23 cellular contexts compared by ENCODE assay signal in genomic region chr6:138943089-138943625, GRCh38. TPM values are rescaled to one million over a fixed set of nuclear protein-coding genes. Genes with fewer than 3 reads are reported as not detected.
DNase-seq lines count a peak whose midpoint lies in the region; ATAC-seq, FAIRE-seq and TF ChIP-seq lines count a peak whose summit lies in the region.
"Had no signal": no experiment of that assay in that cellular context is flagged by ENCODE, and none has a peak within 500 bp of the region (broad histone marks: within the 10 kb centered on the region; RNA-seq: fewer than 3 reads in every experiment).

No MANE protein-coding gene starts in this region.

- no TSS peak for BruUV-seq in K562 (replicated peaks; lab: Mats Ljungman, UMichigan)

- TF ChIP-seq EP300 in K562 (IDR thresholded peaks at IDR 0.05; ENCODE audit: low read length) (no peak), neural cell (conservative IDR thresholded peaks at IDR 0.05; ENCODE audit: poor library complexity, severe bottlenecking) (no peak)

- H3K4me2 ChIP-seq in GM23338 (no peak overlapping the region), K562 (ENCODE audit: insufficient read depth, low read length) (no peak overlapping the region), neural cell (ENCODE audit: low read length) (no peak overlapping the region)
- H3K4me2 ChIP-seq: BLaER1 had no signal

- no peak for TF ChIP-seq CTCF in GM23338 (conservative IDR thresholded peaks at IDR 0.05; ENCODE audit: low read depth in 2 of 2)
- no peak for TF ChIP-seq CTCF in K562 (IDR thresholded peaks at IDR 0.05 in 2 of 3, conservative IDR thresholded peaks at IDR 0.05 in 1 of 3; ENCODE audit: insufficient read depth in 2 of 3, low read depth in 1 of 3, low read length in 3 of 3)
- no peak for TF ChIP-seq CTCF in neural cell (IDR thresholded peaks at IDR 0.05; ENCODE audit: poor library complexity, severe bottlenecking)

- no peak overlapping the region for H3K4me3 ChIP-seq in GM23338
- H3K4me3 ChIP-seq in K562: no peak overlapping the region
- H3K4me3 ChIP-seq in neural cell (ENCODE audit: low read length): no peak overlapping the region
- no peak overlapping the region for H3K4me3 ChIP-seq in HAP-1
- H3K4me3 ChIP-seq: BLaER1, MG63, SJCRH30 had no signal

- H3K36me3 ChIP-seq in GM23338 (ENCODE audit: insufficient read depth) (peaks cover 13% of the 10 kb centered on the region; the same call in 1 of the 2 replicates), K562 (ENCODE audit: control insufficient read depth, insufficient read depth, low read length) (peaks cover 29% of the 10 kb centered on the region), neural cell (ENCODE audit: insufficient read depth, low read length) (peaks cover 4% of the 10 kb centered on the region), HAP-1 (replicated peaks) (peaks cover 22% of the 10 kb centered on the region)

- no peaks in the 10 kb centered on the region for H3K9me3 Mint-ChIP-seq in activated CD8-positive, alpha-beta memory T cell treated with anti-CD3 and anti-CD28 coated beads, Interleukin-2, amount 10 ng/mL, durations not matched to agents 7 days and 5 days (ENCODE audit: low read depth)
- peaks cover 4% of the 10 kb centered on the region; the same call in 1 of the 3 replicates for H3K9me3 Mint-ChIP-seq in GM23338
- H3K9me3 Mint-ChIP-seq in T-helper 2 cell treated with Interferon-gamma antibody and Interleukin-4, amounts not matched to agents 5 μg/mL and 100 μg/mL, for 36 hours: no peaks in the 10 kb centered on the region
- H3K9me3 Mint-ChIP-seq: CD4-positive, CD25-positive, alpha-beta regulatory T cell had no signal

- H3K27ac ChIP-seq in GM23338 (ENCODE audit: low read depth): no peak overlapping the region
- no peak overlapping the region for H3K27ac ChIP-seq in K562 (ENCODE audit: extremely low read depth, low read depth, low read length)
- peak overlapping the region; percentile 12 for H3K27ac ChIP-seq in neural cell (ENCODE audit: low read length)
- H3K27ac ChIP-seq: BLaER1, SJCRH30 had no signal

- no peak for ATAC-seq in activated CD8-positive, alpha-beta memory T cell treated with anti-CD3 and anti-CD28 coated beads, Interleukin-2, amount 10 ng/mL, durations not matched to agents 7 days and 5 days
- ATAC-seq in GM23338: no peak
- no peak for ATAC-seq in K562
- no peak for ATAC-seq in HG03095 (IDR thresholded peaks at IDR 0.05; ENCODE audit: unreplicated experiment)
- ATAC-seq: PC-3, Right ventricle myocardium inferior had no signal

- H3K4me1 Mint-ChIP-seq in activated CD8-positive, alpha-beta memory T cell treated with anti-CD3 and anti-CD28 coated beads, Interleukin-2, amount 10 ng/mL, durations not matched to agents 7 days and 5 days: peaks cover 38% of the 10 kb centered on the region
- peaks cover 18% of the 10 kb centered on the region; the same call in 2 of the 3 replicates for H3K4me1 Mint-ChIP-seq in GM23338
- H3K4me1 Mint-ChIP-seq in T-helper 2 cell treated with Interferon-gamma antibody and Interleukin-4, amounts not matched to agents 5 μg/mL and 100 μg/mL, for 36 hours (ENCODE audit: low read depth): peaks cover 28% of the 10 kb centered on the region

- no peak for TF ChIP-seq POLR2A in K562 (conservative IDR thresholded peaks at IDR 0.05)

- in situ Hi-C loops in K562 (cut with MboI) (no loop called here), HAP-1 (cut with MboI; ENCODE audit: low sequenced_read_pairs) (no loop called here)

- H3K79me2 ChIP-seq in GM23338 (replicated peaks; ENCODE audit: insufficient read depth) (peaks cover 15% of the 10 kb centered on the region), K562 (ENCODE audit: control insufficient read depth, insufficient read depth, low read length) (peaks cover 3% of the 10 kb centered on the region; the same call in 2 of the 3 replicates), neural cell (replicated peaks; ENCODE audit: insufficient read depth, low read length) (peaks cover 10% of the 10 kb centered on the region)

- TF ChIP-seq RAD21 in K562 (CRISPR knock-in tag; conservative IDR thresholded peaks at IDR 0.05 in 1 of 2, IDR thresholded peaks at IDR 0.05 in 1 of 2): no peak
- no peak for TF ChIP-seq RAD21 in neural cell (conservative IDR thresholded peaks at IDR 0.05)

- peaks cover 11% of the 10 kb centered on the region; the same call in 1 of the 2 replicates for H3K4me1 ChIP-seq in GM23338 (ENCODE audit: insufficient read depth)
- H3K4me1 ChIP-seq in K562 (replicated peaks in 1 of 2; ENCODE audit: control insufficient read depth in 2 of 2, insufficient read depth in 2 of 2, low read length in 2 of 2): no peaks in the 10 kb centered on the region; a peak in 2 of 5 replicates
- peaks cover 13% of the 10 kb centered on the region for H3K4me1 ChIP-seq in HAP-1
- H3K4me1 ChIP-seq: SJCRH30 had no signal

- H4K20me1 ChIP-seq in GM23338 (replicated peaks; ENCODE audit: insufficient read depth) (no peaks in the 10 kb centered on the region; the same call in 1 of the 2 replicates), K562 (replicated peaks; ENCODE audit: control insufficient read depth, insufficient read depth, low read length) (no peaks in the 10 kb centered on the region), neural cell (ENCODE audit: insufficient read depth) (no peaks in the 10 kb centered on the region)

- H3K4me3 Mint-ChIP-seq in activated CD8-positive, alpha-beta memory T cell treated with anti-CD3 and anti-CD28 coated beads, Interleukin-2, amount 10 ng/mL, durations not matched to agents 7 days and 5 days: no peak overlapping the region
- no peak overlapping the region for H3K4me3 Mint-ChIP-seq in GM23338
- H3K4me3 Mint-ChIP-seq in T-helper 2 cell treated with Interferon-gamma antibody and Interleukin-4, amounts not matched to agents 5 μg/mL and 100 μg/mL, for 36 hours: no peak overlapping the region
- H3K4me3 Mint-ChIP-seq: CD4-positive, CD25-positive, alpha-beta regulatory T cell had no signal

- POLR2A ChIA-PET in K562 (lab: Yijun Ruan, JAX): no interaction called here

- no peaks in the 10 kb centered on the region for H3K9me3 ChIP-seq in K562 (replicated peaks; ENCODE audit: control insufficient read depth, insufficient read depth, low read depth, low read length)
- no peaks in the 10 kb centered on the region for H3K9me3 ChIP-seq in neural cell (ENCODE audit: low read length)
- H3K9me3 ChIP-seq in HAP-1: no peaks in the 10 kb centered on the region
- H3K9me3 ChIP-seq: BLaER1, MG63, SJCRH30 had no signal

- CTCF ChIA-PET in activated CD8-positive, alpha-beta memory T cell treated with anti-CD3 and anti-CD28 coated beads, Interleukin-2, amount 10 ng/mL, durations not matched to agents 7 days and 5 days (lab: Charles Lee): interaction anchor here (0.7 kb wide), 1 partner anchor 11 kb away, joined by 3 read pairs; no protein-coding TSS in a partner anchor
- CTCF ChIA-PET in K562 (lab: Yijun Ruan, JAX; ENCODE audit: low intra/inter-chr PET ratio): no interaction called here

- intact Hi-C loops in K562 (cut with micrococcal nuclease): no loop called here

- H3F3A ChIP-seq in GM23338 (replicated peaks; ENCODE audit: low read depth): no peaks in the 10 kb centered on the region
- no peaks in the 10 kb centered on the region for H3F3A ChIP-seq in neural cell (ENCODE audit: insufficient read depth, low read length, poor library complexity, severe bottlenecking)

- H3K27me3 ChIP-seq in GM23338 (ENCODE audit: insufficient read depth) (no peaks in the 10 kb centered on the region), K562 (ENCODE audit: control insufficient read depth in 2 of 2, insufficient read depth in 2 of 2, low read length in 2 of 2) (no peaks in the 10 kb centered on the region), neural cell (ENCODE audit: insufficient read depth, low read depth, low read length) (no peaks in the 10 kb centered on the region), HAP-1 (ENCODE audit: low read depth) (no peaks in the 10 kb centered on the region)
- H3K27me3 ChIP-seq: BLaER1, MG63, SJCRH30 had no signal

- H2AFZ ChIP-seq in GM23338: no peak overlapping the region
- no peak overlapping the region for H2AFZ ChIP-seq in K562 (ENCODE audit: low read depth, low read length)
- no peak overlapping the region for H2AFZ ChIP-seq in neural cell (ENCODE audit: low read depth, low read length)

- FAIRE-seq in K562 (lab: Jason Lieb, UNC): no peak
- FAIRE-seq: D721Med, H1 had no signal

- H3K9ac ChIP-seq in K562 (ENCODE audit: insufficient read depth in 1 of 2, low read depth in 2 of 2, low read length in 2 of 2) (no peak overlapping the region), neural cell (ENCODE audit: low read length) (no peak overlapping the region)
- H3K9ac ChIP-seq: BLaER1 had no signal

- peak overlapping the region; percentile 23 for H3K27ac Mint-ChIP-seq in activated CD8-positive, alpha-beta memory T cell treated with anti-CD3 and anti-CD28 coated beads, Interleukin-2, amount 10 ng/mL, durations not matched to agents 7 days and 5 days
- peak overlapping the region; percentile 33; the same call in 1 of the 2 replicates for H3K27ac Mint-ChIP-seq in GM23338
- H3K27ac Mint-ChIP-seq in T-helper 2 cell treated with Interferon-gamma antibody and Interleukin-4, amounts not matched to agents 5 μg/mL and 100 μg/mL, for 36 hours: no peak overlapping the region
- H3K27ac Mint-ChIP-seq: CD4-positive, CD25-positive, alpha-beta regulatory T cell had no signal

- H3K36me3 Mint-ChIP-seq in activated CD8-positive, alpha-beta memory T cell treated with anti-CD3 and anti-CD28 coated beads, Interleukin-2, amount 10 ng/mL, durations not matched to agents 7 days and 5 days: peaks cover 48% of the 10 kb centered on the region
- peaks cover 46% of the 10 kb centered on the region for H3K36me3 Mint-ChIP-seq in GM23338 (ENCODE audit: low read depth)
- peaks cover 47% of the 10 kb centered on the region for H3K36me3 Mint-ChIP-seq in T-helper 2 cell treated with Interferon-gamma antibody and Interleukin-4, amounts not matched to agents 5 μg/mL and 100 μg/mL, for 36 hours (ENCODE audit: low read depth)

- 75% methylated on average over 2 of the region's 2 CpGs for WGBS in K562 (ENCODE audit: insufficient coverage, low coverage, missing lambda C conversion rate)

- H3K9me2 ChIP-seq in GM23338 (ENCODE audit: insufficient read depth): no peaks in the 10 kb centered on the region
- no peaks in the 10 kb centered on the region for H3K9me2 ChIP-seq in neural cell (ENCODE audit: insufficient read depth, low read length)

- no peaks in the 10 kb centered on the region for H3K9me1 ChIP-seq in K562 (ENCODE audit: control insufficient read depth, insufficient read depth, low read length)

- no peaks in the 10 kb centered on the region for H3K27me3 Mint-ChIP-seq in activated CD8-positive, alpha-beta memory T cell treated with anti-CD3 and anti-CD28 coated beads, Interleukin-2, amount 10 ng/mL, durations not matched to agents 7 days and 5 days
- no peaks in the 10 kb centered on the region for H3K27me3 Mint-ChIP-seq in GM23338 (ENCODE audit: insufficient read depth, low read depth, poor library complexity)
- no peaks in the 10 kb centered on the region for H3K27me3 Mint-ChIP-seq in T-helper 2 cell treated with Interferon-gamma antibody and Interleukin-4, amounts not matched to agents 5 μg/mL and 100 μg/mL, for 36 hours (ENCODE audit: low read depth)
- H3K27me3 Mint-ChIP-seq: CD4-positive, CD25-positive, alpha-beta regulatory T cell had no signal

- no peak for DNase-seq in activated CD8-positive, alpha-beta memory T cell treated with anti-CD3 and anti-CD28 coated beads, Interleukin-2, amount 10 ng/mL, durations not matched to agents 7 days and 5 days
- DNase-seq in activated CD8-positive, alpha-beta memory T cell treated with anti-CD3 and anti-CD28 coated beads, Interleukin-2, amount 50 U/mL, for 4 hours: no peak
- DNase-seq in GM23338 (ENCODE audit: low spot score): no peak
- DNase-seq in K562 (ENCODE audit: extremely low read depth in 1 of 4, low spot score in 3 of 4): no peak
- no peak for DNase-seq in T-helper 2 cell treated with Interferon-gamma antibody and Interleukin-4, amounts not matched to agents 5 μg/mL and 100 μg/mL, for 36 hours (ENCODE audit: low spot score)
- no peak for DNase-seq in HAP-1 (ENCODE audit: low spot score in 2 of 2)
- DNase-seq: CD4-positive, CD25-positive, alpha-beta regulatory T cell; KG1; MG63; NCI-H1105 treated with DMSO at 0.1 percent for 48 hours; NCI-H2029; NCI-H446; NCI-H524 treated with DMSO at 0.1 percent for 48 hours; NCI-H82; NK-92 treated with Interleukin-12 subunit alpha and Interleukin-12 subunit beta, amount 100 ng/mL, for 24 hours; PC-3; SJCRH30 had no signal

RNA-seq across cellular contexts. Expression of gene REPS1, which starts 44.9 kb away (rescaled TPM):
- 10 to 100 TPM; 48.2 to 55.2 TPM for total RNA-seq in activated CD8-positive, alpha-beta memory T cell treated with anti-CD3 and anti-CD28 coated beads, Interleukin-2, amount 10 ng/mL, durations not matched to agents 7 days and 5 days
- 60.0 and 65.7 TPM in 2 replicates for total RNA-seq in GM23338 (2014; rRNA removed; shearing (Covaris generic))
- polyA plus RNA-seq in GM23338 (2016; fragmentation: Nextera tagmentation; extraction: Ambion mirVana): 41.1 and 46.0 TPM in 2 replicates
- 31.0 and 93.7 TPM in 2 replicates for total RNA-seq in K562 (2011; cell fraction: chromatin; rRNA removed; ENCODE audit: low replicate concordance)
- total RNA-seq in K562 (2011; cell fraction: nucleolus; rRNA removed): 14.3 and 16.2 TPM in 2 replicates
- 25.8 and 46.0 TPM in 2 replicates for total RNA-seq in K562 (2011; cell fraction: nucleoplasm; rRNA removed)
- 18.3 and 23.2 TPM in 2 replicates for total RNA-seq in K562 (2014; rRNA removed)
- total RNA-seq in K562 (2014; rRNA removed; fragmentation: Illumina TruSeq; extraction: Trizol): 31.2 and 32.5 TPM in 2 replicates
- total RNA-seq in K562 (2015; rRNA removed; fragmentation: Illumina TruSeq; extraction: Trizol): 32.9 and 34.6 TPM in 2 replicates
- 29.3 and 30.0 TPM in 2 replicates for total RNA-seq in K562 (2021)
- 27.8 and 30.8 TPM in 2 replicates for polyA plus RNA-seq in K562 (2011; rRNA removed)
- 17.3 and 19.5 TPM in 2 replicates for polyA plus RNA-seq in K562 (2011; cell fraction: cytosol; rRNA removed)
- polyA plus RNA-seq in K562 (2011; cell fraction: nucleus; rRNA removed): 27.8 and 28.9 TPM in 2 replicates
- 24.6 and 32.3 TPM in 2 replicates for polyA plus RNA-seq in K562 (2012)
- 30.5 and 36.0 TPM in 2 replicates for polyA plus RNA-seq in K562 (2014; fragmentation: Illumina TruSeq; extraction: Trizol)
- polyA plus RNA-seq in K562 (2014; fragmentation: Nextera tagmentation; extraction: Ambion mirVana): 10 to 100 TPM in 1 of 2 experiments, 1 to 10 TPM in 1; 7.9 to 11.4 TPM
- 20.5 and 23.3 TPM in 2 replicates for polyA plus RNA-seq in K562 (2014; rRNA removed)
- polyA minus RNA-seq in K562 (2011; rRNA and poly(A)+ RNA removed): 46.6 and 46.9 TPM in 2 replicates
- 14.6 and 43.4 TPM in 2 replicates for polyA minus RNA-seq in K562 (2011; cell fraction: cytosol; rRNA and poly(A)+ RNA removed)
- polyA minus RNA-seq in K562 (2011; cell fraction: nucleus; rRNA and poly(A)+ RNA removed): 19.9 and 37.9 TPM in 2 replicates
- 64.9 TPM in 2 replicates for polyA plus RNA-seq in neural cell
- 104 and 110 TPM in 2 replicates for polyA minus RNA-seq in neural cell
